In genomic region chr18:38933322-38933721, GRCh38 we compare ENCODE assay signal across 20 cellular contexts.
A peak's percentile ranks its signal among the peaks of the same experiment; 100 is the strongest.
DNase-seq lines count a peak whose midpoint lies in the region; ATAC-seq lines count a peak whose summit lies in the region.
"Had no signal": no experiment of that assay in that cellular context is flagged by ENCODE, and none has a peak within 500 bp of the region (broad histone marks: within the 10 kb centered on the region; RNA-seq: fewer than 3 reads in every experiment).

No MANE protein-coding gene starts in this region.

- no peak overlapping the region for H3K4me3 Mint-ChIP-seq in activated naive CD4-positive, alpha-beta T cell treated with anti-CD3 and anti-CD28 coated beads for 36 hours
- H3K4me3 Mint-ChIP-seq in stimulated activated naive B cell treated with anti-CD40 and anti-IgM and Interleukin-4, amounts not matched to agents 10 μg/mL and 1 μg/mL and 100 μg/mL, for 72 hours, result no peak overlapping the region
- H3K4me3 Mint-ChIP-seq: activated CD4-positive, alpha-beta T cell treated with anti-CD3 and anti-CD28 coated beads, Interleukin-2, amount 10 ng/mL, durations not matched to agents 24 days and 14 days; mesothelial cell of epicardium had no signal

- DNase-seq in activated naive CD4-positive, alpha-beta T cell treated with anti-CD3 and anti-CD28 coated beads for 36 hours, result peak; percentile 11
- DNase-seq in activated naive CD4-positive, alpha-beta T cell treated with anti-CD3 and anti-CD28 coated beads, Interleukin-2, amount 50 U/mL, for 16 hours, result no peak
- DNase-seq in stimulated activated naive B cell treated with anti-CD40 and anti-IgM and Interleukin-4, amounts not matched to agents 10 μg/mL and 1 μg/mL and 100 μg/mL, for 72 hours, result no peak
- DNase-seq in DMS53 treated with DMSO at 0.1 percent for 48 hours (lab: John Stamatoyannopoulos, UW; ENCODE audit: unreplicated experiment) (no peak), NCI-H2029 (lab: John Stamatoyannopoulos, UW) (no peak)
- DNase-seq: activated CD4-positive, alpha-beta T cell treated with anti-CD3 and anti-CD28 coated beads, Interleukin-2, amount 10 ng/mL, durations not matched to agents 24 days and 14 days; DMS79 treated with DMSO at 0.1 percent for 48 hours; effector CD4-positive, alpha-beta T cell; hippocampal formation; left cardiac atrium; MM.1S; NCI-H187 treated with DMSO at 0.1 percent for 48 hours; NCI-H524 treated with DMSO at 0.1 percent for 48 hours; OCI-M1; stimulated activated CD4-positive, alpha-beta T cell treated with anti-CD3 and anti-CD28 coated beads, Interleukin-12 subunit alpha, Interleukin-12 subunit beta, amount 100 ng/mL, for 4 hours had no signal

- no peak overlapping the region for H3K27ac Mint-ChIP-seq in activated naive CD4-positive, alpha-beta T cell treated with anti-CD3 and anti-CD28 coated beads for 36 hours
- H3K27ac Mint-ChIP-seq in stimulated activated naive B cell treated with anti-CD40 and anti-IgM and Interleukin-4, amounts not matched to agents 10 μg/mL and 1 μg/mL and 100 μg/mL, for 72 hours, result no peak overlapping the region
- H3K27ac Mint-ChIP-seq: activated CD4-positive, alpha-beta T cell treated with anti-CD3 and anti-CD28 coated beads, Interleukin-2, amount 10 ng/mL, durations not matched to agents 24 days and 14 days; mesothelial cell of epicardium had no signal

- intact Hi-C loops in activated naive CD4-positive, alpha-beta T cell treated with anti-CD3 and anti-CD28 coated beads for 36 hours (cut with micrococcal nuclease), result loop anchor here (1.0 kb wide), 1 partner anchor 8 kb away; no protein-coding TSS in a partner anchor

- H3K4me1 Mint-ChIP-seq in activated naive CD4-positive, alpha-beta T cell treated with anti-CD3 and anti-CD28 coated beads for 36 hours (ENCODE audit: low read depth), result peaks cover 30% of the 10 kb centered on the region
- H3K4me1 Mint-ChIP-seq in stimulated activated naive B cell treated with anti-CD40 and anti-IgM and Interleukin-4, amounts not matched to agents 10 μg/mL and 1 μg/mL and 100 μg/mL, for 72 hours, result peaks cover 0 to 7% of the 10 kb centered on the region in 2 donors
- H3K4me1 Mint-ChIP-seq: mesothelial cell of epicardium had no signal

- no peaks in the 10 kb centered on the region for H3K9me3 Mint-ChIP-seq in activated naive CD4-positive, alpha-beta T cell treated with anti-CD3 and anti-CD28 coated beads for 36 hours
- H3K9me3 Mint-ChIP-seq in stimulated activated naive B cell treated with anti-CD40 and anti-IgM and Interleukin-4, amounts not matched to agents 10 μg/mL and 1 μg/mL and 100 μg/mL, for 72 hours, result peaks cover 3 to 4% of the 10 kb centered on the region in 2 donors
- H3K9me3 Mint-ChIP-seq: mesothelial cell of epicardium had no signal

- H3K27me3 Mint-ChIP-seq in activated naive CD4-positive, alpha-beta T cell treated with anti-CD3 and anti-CD28 coated beads for 36 hours (ENCODE audit: low read depth), result peaks cover 4% of the 10 kb centered on the region
- no peaks in the 10 kb centered on the region for H3K27me3 Mint-ChIP-seq in stimulated activated naive B cell treated with anti-CD40 and anti-IgM and Interleukin-4, amounts not matched to agents 10 μg/mL and 1 μg/mL and 100 μg/mL, for 72 hours
- H3K27me3 Mint-ChIP-seq: activated CD4-positive, alpha-beta T cell treated with anti-CD3 and anti-CD28 coated beads, Interleukin-2, amount 10 ng/mL, durations not matched to agents 24 days and 14 days had no signal

- ATAC-seq in HG02610 (IDR thresholded peaks at IDR 0.05; ENCODE audit: unreplicated experiment) (peak; percentile 34), HG03469 (IDR thresholded peaks at IDR 0.05; ENCODE audit: unreplicated experiment) (peak; percentile 22), HG02973 (IDR thresholded peaks at IDR 0.05; ENCODE audit: unreplicated experiment) (no peak)
- peak; percentile 38 to 71 for ATAC-seq in stimulated activated naive B cell treated with anti-CD40 and anti-IgM and Interleukin-4, amounts not matched to agents 10 μg/mL and 1 μg/mL and 100 μg/mL, for 72 hours (replicated peaks)
- ATAC-seq: HepG2, left cardiac atrium had no signal

- CTCF ChIA-PET in activated naive CD4-positive, alpha-beta T cell treated with anti-CD3 and anti-CD28 coated beads for 36 hours (lab: Charles Lee), result no interaction called here

- H3K36me3 Mint-ChIP-seq in activated naive CD4-positive, alpha-beta T cell treated with anti-CD3 and anti-CD28 coated beads for 36 hours (ENCODE audit: low read depth), result no peaks in the 10 kb centered on the region
- no peaks in the 10 kb centered on the region for H3K36me3 Mint-ChIP-seq in stimulated activated naive B cell treated with anti-CD40 and anti-IgM and Interleukin-4, amounts not matched to agents 10 μg/mL and 1 μg/mL and 100 μg/mL, for 72 hours
- H3K36me3 Mint-ChIP-seq: mesothelial cell of epicardium had no signal
